In the genomic region with DNA sequence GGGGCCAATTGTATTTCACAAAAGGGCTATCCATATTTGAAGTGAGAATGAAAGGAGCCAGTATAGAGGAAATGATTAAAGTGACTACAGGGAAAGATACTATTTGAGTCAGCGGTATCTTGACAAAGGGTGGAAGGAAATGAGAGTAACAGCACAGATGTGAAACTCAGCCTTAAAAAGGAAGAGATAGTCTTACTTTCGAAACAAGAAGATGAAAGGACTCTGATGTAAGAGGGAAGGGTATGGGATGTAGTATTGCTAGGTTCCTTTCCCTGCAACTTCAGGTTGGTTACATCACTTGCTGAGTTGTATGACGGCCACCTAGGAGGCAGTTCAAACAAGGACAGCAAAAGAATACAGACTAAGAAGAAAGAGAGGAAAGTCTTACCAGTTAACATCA, we compare ENCODE assay signal across 8 cellular contexts. TPM values are rescaled to one million over a fixed set of nuclear protein-coding genes. Genes with fewer than 3 reads are reported as not detected.
A peak's percentile ranks its signal among the peaks of the same experiment; 100 is the strongest.
DNase-seq lines count a peak whose midpoint lies in the region; ATAC-seq, FAIRE-seq and TF ChIP-seq lines count a peak whose summit lies in the region.

No MANE protein-coding gene starts in this region.

- TF ChIP-seq CTCF in keratinocyte (optimal IDR thresholded peaks at IDR 0.05 in 1 of 3, IDR thresholded peaks at IDR 0.05 in 1 of 3, conservative IDR thresholded peaks at IDR 0.05 in 1 of 3; ENCODE audit: extremely low read depth in 1 of 3, insufficient read depth in 2 of 3, low read length in 3 of 3), result no peak

- DNase-seq in RPMI8226, result peak; percentile 61
- no peak for DNase-seq in keratinocyte (ENCODE audit: low read depth, low spot score)
- no peak for DNase-seq in cerebellar nuclear complex (lab: John Stamatoyannopoulos, UW)
- DNase-seq in NCI-H524 (lab: John Stamatoyannopoulos, UW), result no peak
- DNase-seq in NCI-H1930 (lab: John Stamatoyannopoulos, UW), result no peak
- DNase-seq in DMS 273 (lab: John Stamatoyannopoulos, UW; ENCODE audit: unreplicated experiment), result no peak

- no peak overlapping the region for H3K4me3 ChIP-seq in keratinocyte (ENCODE audit: control insufficient read depth in 2 of 3, extremely low read depth in 1 of 3, insufficient read depth in 2 of 3, low read depth in 1 of 3, low read length in 3 of 3)

- H3K27me3 ChIP-seq in keratinocyte (ENCODE audit: control insufficient read depth, extremely low read depth, insufficient read depth, low read length), result no peaks in the 10 kb centered on the region

- no peaks in the 10 kb centered on the region for H3K9me1 ChIP-seq in keratinocyte (ENCODE audit: control insufficient read depth, extremely low read depth, insufficient read depth, low read length)

- no peak overlapping the region for H2AFZ ChIP-seq in keratinocyte (ENCODE audit: control insufficient read depth, low read length)

- no peaks in the 10 kb centered on the region for H4K20me1 ChIP-seq in keratinocyte (ENCODE audit: control insufficient read depth, extremely low read depth, insufficient read depth, low read length)

- H3K9ac ChIP-seq in keratinocyte (ENCODE audit: control insufficient read depth, extremely low read depth, insufficient read depth, low read length), result no peak overlapping the region

- no peaks in the 10 kb centered on the region for H3K79me2 ChIP-seq in keratinocyte (ENCODE audit: control insufficient read depth, insufficient read depth, low read length)

- dilution Hi-C loops in keratinocyte (cut with MboI; ENCODE audit: extremely low pct_ligation_motif_present, low sequenced_read_pairs), result no loop called here

- peak; percentile 93 for ATAC-seq in GM19025 (IDR thresholded peaks at IDR 0.05; ENCODE audit: low read depth, unreplicated experiment)
- peak; percentile 95 for ATAC-seq in HG02840 (IDR thresholded peaks at IDR 0.05; ENCODE audit: low FRiP score, unreplicated experiment)

- FAIRE-seq in keratinocyte (lab: Jason Lieb, UNC), result peak; percentile 72

- H3K27ac ChIP-seq in keratinocyte (ENCODE audit: control insufficient read depth, insufficient read depth, low read length), result no peak overlapping the region

- no peak overlapping the region for H3K4me2 ChIP-seq in keratinocyte (ENCODE audit: control insufficient read depth, extremely low read depth, insufficient read depth, low read depth, low read length)

- H3K4me1 ChIP-seq in keratinocyte (ENCODE audit: control insufficient read depth, extremely low read depth, insufficient read depth, low read length), result peaks cover 37% of the 10 kb centered on the region

- H3K9me3 ChIP-seq in keratinocyte (ENCODE audit: control insufficient read depth, low read depth, low read length), result no peaks in the 10 kb centered on the region

- peaks cover 0 to 2% of the 10 kb centered on the region in 2 experiments for H3K36me3 ChIP-seq in keratinocyte (ENCODE audit: control insufficient read depth in 2 of 2, extremely low read depth in 1 of 2, insufficient read depth in 2 of 2, low read length in 2 of 2)

RNA-seq across cellular contexts. Expression of gene CISD1, which starts 13.7 kb away (rescaled TPM):
- 42.8 to 81.7 TPM (median 55.0 TPM) in 3 replicates for polyA plus RNA-seq in keratinocyte
- polyA plus RNA-seq in keratinocyte (2011; ENCODE audit: low read depth), result 8.4 TPM
- 38.3 and 82.1 TPM in 2 replicates for polyA plus RNA-seq in keratinocyte (2011; cell fraction: cytosol; rRNA removed)
- 26.0 and 38.1 TPM in 2 replicates for polyA plus RNA-seq in keratinocyte (2011; cell fraction: nucleus; rRNA removed)
- 28.7 and 33.2 TPM in 2 replicates for polyA plus RNA-seq in keratinocyte (2012; ENCODE audit: low replicate concordance)
- 1.3 to 8.8 TPM (median 8.1 TPM) in 3 replicates for polyA minus RNA-seq in keratinocyte
- 5.4 TPM for polyA minus RNA-seq in keratinocyte (2011; cell fraction: cytosol; rRNA and poly(A)+ RNA removed)
- polyA minus RNA-seq in keratinocyte (2011; cell fraction: nucleus; rRNA and poly(A)+ RNA removed), result 2.4 and 5.7 TPM in 2 replicates

RNA-seq across cellular contexts. Expression of gene IPMK, which starts 14.9 kb away (rescaled TPM):
- 1.8 to 4.5 TPM (median 2.5 TPM) in 3 replicates for polyA plus RNA-seq in keratinocyte
- 1.2 TPM for polyA plus RNA-seq in keratinocyte (2011; ENCODE audit: low read depth)
- 1.7 and 3.2 TPM in 2 replicates for polyA plus RNA-seq in keratinocyte (2011; cell fraction: cytosol; rRNA removed)
- polyA plus RNA-seq in keratinocyte (2011; cell fraction: nucleus; rRNA removed), result 1.7 and 3.0 TPM in 2 replicates
- polyA plus RNA-seq in keratinocyte (2012; ENCODE audit: low replicate concordance), result 2.5 and 2.9 TPM in 2 replicates
- 0.26 to 4.2 TPM (median 1.9 TPM) in 3 replicates for polyA minus RNA-seq in keratinocyte
- 3.3 TPM for polyA minus RNA-seq in keratinocyte (2011; cell fraction: cytosol; rRNA and poly(A)+ RNA removed)
- polyA minus RNA-seq in keratinocyte (2011; cell fraction: nucleus; rRNA and poly(A)+ RNA removed), result 3.6 and 6.1 TPM in 2 replicates

RNA-seq across cellular contexts. Expression of gene UBE2D1, which starts 52.2 kb away (rescaled TPM):
- polyA plus RNA-seq in keratinocyte, result 11.0 to 25.4 TPM (median 15.9 TPM) in 3 replicates
- polyA plus RNA-seq in keratinocyte (2011; ENCODE audit: low read depth), result 4.2 TPM
- 12.4 and 24.9 TPM in 2 replicates for polyA plus RNA-seq in keratinocyte (2011; cell fraction: cytosol; rRNA removed)
- polyA plus RNA-seq in keratinocyte (2011; cell fraction: nucleus; rRNA removed), result 11.6 and 16.8 TPM in 2 replicates
- polyA plus RNA-seq in keratinocyte (2012; ENCODE audit: low replicate concordance), result 10.8 and 13.6 TPM in 2 replicates
- polyA minus RNA-seq in keratinocyte, result 1.2 to 6.3 TPM (median 6.0 TPM) in 3 replicates
- 10.4 TPM for polyA minus RNA-seq in keratinocyte (2011; cell fraction: cytosol; rRNA and poly(A)+ RNA removed)
- polyA minus RNA-seq in keratinocyte (2011; cell fraction: nucleus; rRNA and poly(A)+ RNA removed), result 5.4 and 9.2 TPM in 2 replicates
